8 cellular contexts compared by ENCODE assay signal in genomic region chr21:33403786-33404571, GRCh38. TPM values are rescaled to one million over a fixed set of nuclear protein-coding genes. Genes with fewer than 3 reads are reported as not detected.
DNase-seq lines count a peak whose midpoint lies in the region; ATAC-seq and TF ChIP-seq lines count a peak whose summit lies in the region.

No MANE protein-coding gene starts in this region.

- no peaks in the 10 kb centered on the region for H3K9me3 ChIP-seq in iPS-18c (ENCODE audit: control insufficient read depth, insufficient read depth, low read length)

- H3K27me3 ChIP-seq in brain microvascular endothelial cell (replicated peaks), result no peaks in the 10 kb centered on the region

- ATAC-seq in sciatic nerve (peak; percentile 40), GM21786 (IDR thresholded peaks at IDR 0.05; ENCODE audit: unreplicated experiment) (no peak)

- no peaks in the 10 kb centered on the region for H3K36me3 ChIP-seq in brain microvascular endothelial cell (replicated peaks)

- intact Hi-C loops in sciatic nerve (cut with DNase I), result no loop called here

- peak overlapping the region; percentile 88 for H3K27ac ChIP-seq in brain microvascular endothelial cell

- in situ Hi-C loops in SK-MEL-5 (cut with HindIII; ENCODE audit: low pct_unique_long_range_greater_than_20kb, low sequenced_read_pairs) (no loop called here), brain microvascular endothelial cell (cut with HindIII; ENCODE audit: low pct_ligation_motif_present, low sequenced_read_pairs) (no loop called here)

- DNase-seq in activated CD4-positive, alpha-beta T cell treated with anti-CD3 and anti-CD28 coated beads for 4 hours, result peak; percentile 33 to 49
- DNase-seq in activated CD4-positive, alpha-beta T cell treated with anti-CD3 and anti-CD28 coated beads for 1 hour, result no peak
- DNase-seq in HT-29 (ENCODE audit: low spot score) (peak; percentile 53), SK-MEL-5 (ENCODE audit: low read depth, low spot score) (peak; percentile 23), brain microvascular endothelial cell (peak; percentile 47), sciatic nerve (ENCODE audit: low spot score) (peak; percentile 84)

- peak; percentile 7 for TF ChIP-seq CTCF in brain microvascular endothelial cell (IDR thresholded peaks at IDR 0.05; ENCODE audit: low read depth, low read length, missing control alignments)

- peak overlapping the region; percentile 77 for H3K4me3 ChIP-seq in brain microvascular endothelial cell (ENCODE audit: low read depth, low read length)
- peak overlapping the region; percentile 75 for H3K4me3 ChIP-seq in iPS-18c (ENCODE audit: insufficient read depth, low read depth, low read length)

RNA-seq across cellular contexts. Expression of gene IFNGR2, which starts 0.8 kb away (rescaled TPM):
- 28.1 and 30.2 TPM in 2 replicates for total RNA-seq in HT-29 (2014; rRNA removed; shearing (Covaris generic))
- 104 and 121 TPM in 2 replicates for total RNA-seq in SK-MEL-5 (2014; rRNA removed; shearing (Covaris generic))
- polyA plus RNA-seq in SK-MEL-5 (2015; cell fraction: cytosol; rRNA removed), result 158 and 170 TPM in 2 replicates
- polyA plus RNA-seq in SK-MEL-5 (2015; cell fraction: nucleus; rRNA removed), result 40.9 and 50.0 TPM in 2 replicates
- total RNA-seq in sciatic nerve, result 70.1 TPM
